ENCODE assay signal across 8 cellular contexts in the genomic region with DNA sequence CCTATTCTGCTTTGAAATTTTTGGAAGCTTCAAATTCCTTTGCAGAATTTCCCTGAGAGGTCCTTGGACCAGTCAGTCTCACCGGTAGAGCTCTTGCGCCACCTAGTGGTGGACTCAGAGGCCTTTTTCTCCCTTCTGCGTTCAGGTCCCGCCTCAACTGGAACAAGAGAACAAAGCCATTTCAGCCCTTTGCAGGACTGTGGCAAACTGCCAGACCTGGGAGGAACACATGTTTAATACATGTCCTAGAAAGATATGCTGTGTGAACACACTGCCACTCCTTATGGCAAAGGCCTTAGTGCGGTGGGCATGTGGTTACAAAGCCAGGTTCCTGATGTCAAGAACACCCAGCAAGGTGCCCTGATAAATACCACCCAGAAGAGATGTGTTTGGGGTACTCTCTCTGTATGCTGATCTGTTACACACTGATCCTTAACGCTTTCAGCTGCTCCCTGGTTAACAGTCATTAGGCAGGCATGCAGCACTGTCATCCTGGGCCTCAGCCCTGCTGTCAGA.
DNase-seq lines count a peak whose midpoint lies in the region; ATAC-seq and TF ChIP-seq lines count a peak whose summit lies in the region.

No MANE protein-coding gene starts in this region.

- peak; percentile 79 for TF ChIP-seq CTCF in lung (IDR thresholded peaks at IDR 0.05; ENCODE audit: control extremely low read depth, extremely low read depth)

- peaks cover 2% of the 10 kb centered on the region for H3K27me3 ChIP-seq in lung (ENCODE audit: control insufficient read depth, insufficient read depth)

- peak overlapping the region; percentile 34 for H3K27ac Mint-ChIP-seq in activated CD4-positive, alpha-beta T cell treated with anti-CD3 and anti-CD28 coated beads, Interleukin-2, amount 10 ng/mL, durations not matched to agents 7 days and 5 days

- no peak overlapping the region for H3K4me3 ChIP-seq in lung

- H3K27ac ChIP-seq in lung (ENCODE audit: low read depth in 1 of 2, low read length in 1 of 2) = no peak overlapping the region

- POLR2A ChIA-PET in activated CD4-positive, alpha-beta T cell treated with anti-CD3 and anti-CD28 coated beads, Interleukin-2, amount 10 ng/mL, durations not matched to agents 7 days and 5 days (lab: Charles Lee) = no interaction called here

- H3K9me3 Mint-ChIP-seq in activated CD4-positive, alpha-beta T cell treated with anti-CD3 and anti-CD28 coated beads, Interleukin-2, amount 10 ng/mL, durations not matched to agents 7 days and 5 days = no peaks in the 10 kb centered on the region

- DNase-seq in AG08395 (ENCODE audit: low spot score) (peak; percentile 90), NCI-H526 (lab: John Stamatoyannopoulos, UW) (peak; percentile 41 to 79), dermis blood vessel endothelial cell (peak; percentile 90), lung (ENCODE audit: low spot score) (peak; percentile 83)
- peak; percentile 82 for DNase-seq in activated CD4-positive, alpha-beta T cell treated with anti-CD3 and anti-CD28 coated beads, Interleukin-2, amount 10 ng/mL, durations not matched to agents 7 days and 5 days
- peak; percentile 29 for DNase-seq in stimulated activated CD8-positive, alpha-beta memory T cell treated with anti-CD3 and anti-CD28 coated beads, Interleukin-15, amount 100 ng/mL, for 1 hour (ENCODE audit: low read depth)

- CTCF ChIA-PET in activated CD4-positive, alpha-beta T cell treated with anti-CD3 and anti-CD28 coated beads, Interleukin-2, amount 10 ng/mL, durations not matched to agents 7 days and 5 days (lab: Charles Lee) = interaction anchor here (0.6 to 1.7 kb wide), 11 partner anchors 10 to 330 kb away, joined by 3 to 7 read pairs (median 4); no protein-coding TSS in a partner anchor

- peaks cover 0 to 2% of the 10 kb centered on the region in 2 donors for H3K9me3 ChIP-seq in lung (ENCODE audit: control insufficient read depth in 2 of 2, insufficient read depth in 1 of 2, low read length in 1 of 2)

- 17 to 28% methylated on average over 6 of the region's 6 CpGs for WGBS in lung, 2 donors

- H3K4me3 Mint-ChIP-seq in activated CD4-positive, alpha-beta T cell treated with anti-CD3 and anti-CD28 coated beads, Interleukin-2, amount 10 ng/mL, durations not matched to agents 7 days and 5 days = no peak overlapping the region

- H3K36me3 ChIP-seq in lung (ENCODE audit: control insufficient read depth in 2 of 2, insufficient read depth in 2 of 2, low read length in 2 of 2) = no peaks in the 10 kb centered on the region

- H3K27me3 Mint-ChIP-seq in activated CD4-positive, alpha-beta T cell treated with anti-CD3 and anti-CD28 coated beads, Interleukin-2, amount 10 ng/mL, durations not matched to agents 7 days and 5 days = peaks cover 30% of the 10 kb centered on the region

- H3K4me1 ChIP-seq in lung (ENCODE audit: control insufficient read depth in 2 of 2, insufficient read depth in 2 of 2, low read length in 2 of 2) = peaks cover 0 to 2% of the 10 kb centered on the region in 2 donors

- no peaks in the 10 kb centered on the region for H3K36me3 Mint-ChIP-seq in activated CD4-positive, alpha-beta T cell treated with anti-CD3 and anti-CD28 coated beads, Interleukin-2, amount 10 ng/mL, durations not matched to agents 7 days and 5 days (ENCODE audit: low read depth)

- ATAC-seq in GM18858 (IDR thresholded peaks at IDR 0.05; ENCODE audit: unreplicated experiment) (peak; percentile 88), HG03196 (IDR thresholded peaks at IDR 0.05; ENCODE audit: unreplicated experiment) (peak; percentile 68), lung (ENCODE audit: insufficient read depth, low FRiP score) (peak; percentile 83)

- peaks cover 3% of the 10 kb centered on the region for H3K4me1 Mint-ChIP-seq in activated CD4-positive, alpha-beta T cell treated with anti-CD3 and anti-CD28 coated beads, Interleukin-2, amount 10 ng/mL, durations not matched to agents 7 days and 5 days

Comparison
In these comparisons a context has a peak if more than half of its experiments do, and no peak if none do; other contexts are left out.
1. DNase-seq: peak in every context shown above with its lines; median percentile 90 in AG08395; 90 in dermis blood vessel endothelial cell; 83 in lung; 82 in activated CD4-positive, alpha-beta T cell treated with anti-CD3 and anti-CD28 coated beads, Interleukin-2, amount 10 ng/mL, durations not matched to agents 7 days and 5 days; 60 in NCI-H526; 29 in stimulated activated CD8-positive, alpha-beta memory T cell treated with anti-CD3 and anti-CD28 coated beads, Interleukin-15, amount 100 ng/mL, for 1 hour.